8 cellular contexts compared by ENCODE assay signal in genomic region chr18:46098616-46098933, GRCh38. TPM values are rescaled to one million over a fixed set of nuclear protein-coding genes. Genes with fewer than 3 reads are reported as not detected.
DNase-seq lines count a peak whose midpoint lies in the region; ATAC-seq lines count a peak whose summit lies in the region.

No MANE protein-coding gene starts in this region.

- peak overlapping the region; percentile 93 for H3K27ac Mint-ChIP-seq in activated CD4-positive, alpha-beta memory T cell treated with anti-CD3 and anti-CD28 coated beads for 36 hours

- CTCF ChIA-PET in activated CD4-positive, alpha-beta memory T cell treated with anti-CD3 and anti-CD28 coated beads for 36 hours (lab: Charles Lee) = interaction anchor here (1.0 to 2.4 kb wide), 2 partner anchors 50 to 75 kb away, joined by 3 to 14 read pairs; a partner anchor contains a TSS

- DNase-seq in NCI-H146 treated with DMSO at 0.1 percent for 48 hours (lab: John Stamatoyannopoulos, UW; ENCODE audit: unreplicated experiment) (peak; percentile 70), NCI-H146 (lab: John Stamatoyannopoulos, UW) (no peak), sciatic nerve (ENCODE audit: low spot score) (no peak)
- no peak for DNase-seq in activated CD4-positive, alpha-beta memory T cell treated with anti-CD3 and anti-CD28 coated beads for 36 hours

- POLR2A ChIA-PET in activated CD4-positive, alpha-beta memory T cell treated with anti-CD3 and anti-CD28 coated beads for 36 hours (lab: Charles Lee) = interaction anchor here (2.8 kb wide), 1 partner anchor 75 kb away, joined by 14 read pairs; a partner anchor contains a TSS

- H3K4me3 Mint-ChIP-seq in activated CD4-positive, alpha-beta memory T cell treated with anti-CD3 and anti-CD28 coated beads for 36 hours = peak overlapping the region; percentile 98

- peak overlapping the region; percentile 99 for H3K4me3 ChIP-seq in iPS-11a (ENCODE audit: low read depth, low read length)
- peak overlapping the region; percentile 99 for H3K4me3 ChIP-seq in stomach smooth muscle (ENCODE audit: low read length in 2 of 2)

- H3K9me3 ChIP-seq in stomach smooth muscle (ENCODE audit: control insufficient read depth in 2 of 2, low read length in 2 of 2) = no peaks in the 10 kb centered on the region

- H3K9me3 Mint-ChIP-seq in activated CD4-positive, alpha-beta memory T cell treated with anti-CD3 and anti-CD28 coated beads for 36 hours = no peaks in the 10 kb centered on the region

- peak overlapping the region; percentile 95 for H3K27ac ChIP-seq in stomach smooth muscle (ENCODE audit: low read length)

- peak overlapping the region; percentile 78 to 99 for H3K9ac ChIP-seq in stomach smooth muscle (ENCODE audit: low read length in 2 of 2)

- peaks cover 3 to 4% of the 10 kb centered on the region in 2 donors for H3K36me3 ChIP-seq in stomach smooth muscle (ENCODE audit: control insufficient read depth in 2 of 2, insufficient read depth in 2 of 2, low read length in 2 of 2)

- intact Hi-C loops in activated CD4-positive, alpha-beta memory T cell treated with anti-CD3 and anti-CD28 coated beads for 36 hours (cut with micrococcal nuclease) = loop anchor here (2.0 to 10.0 kb wide), 2 partner anchors 26 to 1816 kb away; partner anchors contain the start of gene PSTPIP2
- intact Hi-C loops in sciatic nerve (cut with DNase I) = no loop called here

- H3K4me1 ChIP-seq in stomach smooth muscle (ENCODE audit: control insufficient read depth, insufficient read depth, low read length) = peaks cover 15% of the 10 kb centered on the region

- peaks cover 20% of the 10 kb centered on the region for H3K36me3 Mint-ChIP-seq in activated CD4-positive, alpha-beta memory T cell treated with anti-CD3 and anti-CD28 coated beads for 36 hours

- no peaks in the 10 kb centered on the region for H3K27me3 ChIP-seq in stomach smooth muscle (ENCODE audit: control insufficient read depth in 1 of 2, insufficient read depth in 2 of 2, low read length in 2 of 2)

- ATAC-seq in GM19397 (IDR thresholded peaks at IDR 0.05; ENCODE audit: unreplicated experiment) (no peak), sciatic nerve (no peak), HG02852 (IDR thresholded peaks at IDR 0.05; ENCODE audit: unreplicated experiment) (no peak)

- H3K27me3 Mint-ChIP-seq in activated CD4-positive, alpha-beta memory T cell treated with anti-CD3 and anti-CD28 coated beads for 36 hours = no peaks in the 10 kb centered on the region

- peaks cover 22% of the 10 kb centered on the region for H3K4me1 Mint-ChIP-seq in activated CD4-positive, alpha-beta memory T cell treated with anti-CD3 and anti-CD28 coated beads for 36 hours (ENCODE audit: low read depth)

RNA-seq across cellular contexts. Expression of gene ATP5F1A, which starts 0.5 kb away (rescaled TPM):
- 100 to 1,000 TPM; 442 to 447 TPM for total RNA-seq in activated CD4-positive, alpha-beta memory T cell treated with anti-CD3 and anti-CD28 coated beads for 36 hours
- 200 TPM for total RNA-seq in sciatic nerve

RNA-seq across cellular contexts. Expression of gene HAUS1, which starts 5.6 kb away (rescaled TPM):
- total RNA-seq in activated CD4-positive, alpha-beta memory T cell treated with anti-CD3 and anti-CD28 coated beads for 36 hours = 10 to 100 TPM; 57.4 to 65.5 TPM
- total RNA-seq in sciatic nerve = 23.8 TPM

RNA-seq across cellular contexts. Expression of gene PSTPIP2, which starts 26.5 kb away (rescaled TPM):
- total RNA-seq in activated CD4-positive, alpha-beta memory T cell treated with anti-CD3 and anti-CD28 coated beads for 36 hours = 10 to 100 TPM; 13.5 to 15.2 TPM
- 10.0 TPM for total RNA-seq in sciatic nerve
